ENCODE assay signal across 15 cellular contexts in the genomic region with DNA sequence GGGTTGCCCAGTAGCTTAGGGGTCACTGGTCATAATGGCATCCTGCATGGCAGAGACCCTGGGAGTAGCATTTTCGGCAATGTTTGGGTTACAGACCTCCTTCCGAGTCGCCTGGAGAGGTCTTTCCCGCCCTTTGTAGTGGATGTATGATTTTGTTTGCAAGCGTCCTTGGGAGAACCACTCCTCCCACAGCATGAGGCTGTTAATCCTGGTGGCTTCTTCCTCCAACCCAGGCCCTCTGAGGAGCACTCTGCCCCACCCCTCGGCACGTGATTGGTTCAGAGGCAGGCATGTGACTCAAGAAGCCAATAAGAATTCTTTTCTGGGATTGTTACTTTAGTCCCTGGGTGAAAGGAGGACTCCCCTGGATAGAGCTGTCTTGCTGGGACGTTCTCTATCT.
"Had no signal": no experiment of that assay in that cellular context is flagged by ENCODE, and none has a peak within 500 bp of the region (broad histone marks: within the 10 kb centered on the region; RNA-seq: fewer than 3 reads in every experiment).

No MANE protein-coding gene starts in this region.

- H3K27me3 ChIP-seq: foreskin keratinocyte, pancreas, sigmoid colon, spleen, stomach had no signal

- H3K36me3 Mint-ChIP-seq: activated naive CD8-positive, alpha-beta T cell treated with anti-CD3 and anti-CD28 coated beads, Interleukin-2, amount 10 ng/mL, durations not matched to agents 7 days and 5 days had no signal

- H3K27ac Mint-ChIP-seq: activated naive CD8-positive, alpha-beta T cell treated with anti-CD3 and anti-CD28 coated beads, Interleukin-2, amount 10 ng/mL, durations not matched to agents 7 days and 5 days; dendritic cell treated with granulocyte-macrophage colony-stimulating factor and Interleukin-4, amounts not matched to agents 40 ng/mL and 50 ng/mL, for 4 days had no signal

- H3K4me1 ChIP-seq: foreskin keratinocyte, pancreas, sigmoid colon, stomach had no signal

- H3K4me3 ChIP-seq: lung, pancreas, sigmoid colon, spleen, stomach, thoracic aorta had no signal

- H3K36me3 ChIP-seq: pancreas, sigmoid colon, spleen, stomach, thoracic aorta had no signal

- FAIRE-seq: pancreas had no signal

- H3K4me3 Mint-ChIP-seq: activated naive CD8-positive, alpha-beta T cell treated with anti-CD3 and anti-CD28 coated beads, Interleukin-2, amount 10 ng/mL, durations not matched to agents 7 days and 5 days; dendritic cell treated with granulocyte-macrophage colony-stimulating factor and Interleukin-4, amounts not matched to agents 40 ng/mL and 50 ng/mL, for 4 days had no signal

- H3K9me3 ChIP-seq: pancreas, sigmoid colon, spleen, stomach, thoracic aorta had no signal

- DNase-seq: activated CD4-positive, CD25-positive, alpha-beta regulatory T cell treated with anti-CD3 and anti-CD28 coated beads, Interleukin-2, amount 50 U/mL, for 72 hours; activated naive CD4-positive, alpha-beta T cell; activated naive CD8-positive, alpha-beta T cell treated with anti-CD3 and anti-CD28 coated beads, Interleukin-2, amount 10 ng/mL, durations not matched to agents 7 days and 5 days; aorta; cerebellar nuclear complex; effector memory CD4-positive, alpha-beta T cell; foreskin keratinocyte; pancreas; sigmoid colon; spleen; stomach; T-helper 9 cell had no signal

- H3K27ac ChIP-seq: foreskin keratinocyte, pancreas, sigmoid colon, spleen, stomach, thoracic aorta had no signal

- H3K27me3 Mint-ChIP-seq: activated naive CD8-positive, alpha-beta T cell treated with anti-CD3 and anti-CD28 coated beads, Interleukin-2, amount 10 ng/mL, durations not matched to agents 7 days and 5 days; dendritic cell treated with granulocyte-macrophage colony-stimulating factor and Interleukin-4, amounts not matched to agents 40 ng/mL and 50 ng/mL, for 4 days had no signal

- ATAC-seq: foreskin keratinocyte, pancreas had no signal

- H3K9me3 Mint-ChIP-seq: activated naive CD8-positive, alpha-beta T cell treated with anti-CD3 and anti-CD28 coated beads, Interleukin-2, amount 10 ng/mL, durations not matched to agents 7 days and 5 days; dendritic cell treated with granulocyte-macrophage colony-stimulating factor and Interleukin-4, amounts not matched to agents 40 ng/mL and 50 ng/mL, for 4 days had no signal
